In the genomic region with DNA sequence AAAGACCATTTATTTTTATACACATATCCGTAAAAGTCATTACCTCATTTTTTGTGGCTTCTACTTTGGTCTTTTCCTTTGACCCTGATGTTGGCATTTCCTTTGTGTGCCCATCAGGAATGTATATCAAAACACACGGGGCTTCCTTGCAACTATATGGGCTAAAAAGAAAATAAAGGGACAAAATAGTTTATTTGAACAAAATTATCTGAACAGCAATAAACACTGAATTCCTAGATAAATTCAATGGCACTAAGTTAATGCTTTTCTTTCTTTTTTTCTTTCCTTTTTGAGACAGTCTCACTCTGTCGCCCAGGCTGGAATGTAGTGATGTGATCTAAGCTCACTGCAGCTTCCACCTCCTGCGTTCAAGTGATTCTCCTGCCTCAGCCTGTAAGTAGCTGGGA, we compare ENCODE assay signal across 27 cellular contexts. TPM values are rescaled to one million over a fixed set of nuclear protein-coding genes. Genes with fewer than 3 reads are reported as not detected.
DNase-seq lines count a peak whose midpoint lies in the region; ATAC-seq and TF ChIP-seq lines count a peak whose summit lies in the region.
"Had no signal": no experiment of that assay in that cellular context is flagged by ENCODE, and none has a peak within 500 bp of the region (broad histone marks: within the 10 kb centered on the region; RNA-seq: fewer than 3 reads in every experiment).

No MANE protein-coding gene starts in this region.

- no peak for TF ChIP-seq CTCF in GM13977 (IDR thresholded peaks at IDR 0.05; ENCODE audit: extremely low read depth, insufficient read depth, missing control alignments)

- in situ Hi-C loops in GM13977 (cut with MboI; ENCODE audit: low pct_unique_long_range_greater_than_20kb, low sequenced_read_pairs, unreplicated experiment) = no loop called here

- DNase-seq in A172 (ENCODE audit: low spot score) (peak; percentile 60), HT1080 (ENCODE audit: low read depth) (peak; percentile 13), astrocyte of the hippocampus (ENCODE audit: low read depth, low spot score) (peak; percentile 47), hepatic stellate cell (ENCODE audit: low spot score) (peak; percentile 16), NCI-H82 treated with DMSO at 0.1 percent for 48 hours (lab: John Stamatoyannopoulos, UW; ENCODE audit: unreplicated experiment) (no peak), Ammon's horn (ENCODE audit: low spot score) (no peak), GM13977 (ENCODE audit: low spot score) (no peak)
- DNase-seq: activated CD4-positive, alpha-beta T cell treated with anti-CD3 and anti-CD28 coated beads, Interleukin-2, amount 10 ng/mL, durations not matched to agents 24 days and 14 days; activated effector memory CD4-positive, alpha-beta T cell treated with anti-CD3 and anti-CD28 coated beads, Interleukin-2, amount 50 U/mL, for 16 hours; activated naive CD8-positive, alpha-beta T cell treated with anti-CD3 and anti-CD28 coated beads, Interleukin-2, amount 10 ng/mL, durations not matched to agents 7 days and 5 days; activated T-cell treated with anti-CD3 and anti-CD28 coated beads, Interleukin-2, amount 50 U/mL, for 1 hour; CD4-positive, CD25-positive, alpha-beta regulatory T cell; DND-41; effector memory CD4-positive, alpha-beta T cell; erythroblast; heart left ventricle; Kasumi-1; kidney; midbrain; naive B cell; right lobe of liver; stomach; thyroid gland had no signal

- no peak for ATAC-seq in GM21528 (IDR thresholded peaks at IDR 0.05; ENCODE audit: low FRiP score, unreplicated experiment)
- ATAC-seq: A549, heart left ventricle, HepG2, right lobe of liver, WTC11 had no signal

RNA-seq across cellular contexts. Expression of a gene that starts 45.2 kb away (rescaled TPM):
- 108 and 116 TPM in 2 replicates for total RNA-seq in A172 (2014; rRNA removed; shearing (Covaris generic))
- total RNA-seq in HT1080 (2014; rRNA removed; shearing (Covaris generic)) = 89.2 and 95.3 TPM in 2 replicates
- 93.4 and 119 TPM in 2 replicates for polyA plus RNA-seq in HT1080 (2015; cell fraction: cytosol; rRNA removed)
- polyA plus RNA-seq in HT1080 (2015; cell fraction: nucleus; rRNA removed) = 300 and 307 TPM in 2 replicates

Comparison
In these comparisons a context has a peak if more than half of its experiments do, and no peak if none do; other contexts are left out.
1. DNase-seq: peak in A172 (single experiment), HT1080 (single experiment), astrocyte of the hippocampus (single experiment) and hepatic stellate cell (single experiment); none in NCI-H82 treated with DMSO at 0.1 percent for 48 hours (single experiment), Ammon's horn (single experiment) and GM13977 (single experiment).